In genomic region chr17:50055426-50056216, GRCh38 we compare ENCODE assay signal across 8 cellular contexts. TPM values are rescaled to one million over a fixed set of nuclear protein-coding genes. Genes with fewer than 3 reads are reported as not detected.
DNase-seq lines count a peak whose midpoint lies in the region; ATAC-seq, FAIRE-seq and TF ChIP-seq lines count a peak whose summit lies in the region.

TSS of gene ITGA3 (plus strand) at chr17:50056110. CDS start at chr17:50056440, 330 bp downstream.

- no peaks in the 10 kb centered on the region for H3K27me3 ChIP-seq in RWPE2 (ENCODE audit: insufficient read depth, poor library complexity, severe bottlenecking)
- peaks cover 50% of the 10 kb centered on the region for H3K27me3 ChIP-seq in neural progenitor cell
- no peaks in the 10 kb centered on the region for H3K27me3 ChIP-seq in testis

- H3K4me3 Mint-ChIP-seq in activated naive CD4-positive, alpha-beta T cell treated with anti-CD3 and anti-CD28 coated beads, Interleukin-2, amount 10 ng/mL, durations not matched to agents 7 days and 5 days, result peak within 1 kb of the TSS; percentile 83
- peak within 1 kb of the TSS; percentile 91 for H3K4me3 Mint-ChIP-seq in neural progenitor cell

- no peaks in the 10 kb centered on the region for H3K9me3 Mint-ChIP-seq in activated naive CD4-positive, alpha-beta T cell treated with anti-CD3 and anti-CD28 coated beads, Interleukin-2, amount 10 ng/mL, durations not matched to agents 7 days and 5 days
- no peaks in the 10 kb centered on the region for H3K9me3 Mint-ChIP-seq in neural progenitor cell

- H3K27ac Mint-ChIP-seq in activated naive CD4-positive, alpha-beta T cell treated with anti-CD3 and anti-CD28 coated beads, Interleukin-2, amount 10 ng/mL, durations not matched to agents 7 days and 5 days, result peak within 1 kb of the TSS; percentile 45
- H3K27ac Mint-ChIP-seq in neural progenitor cell, result no peak within 1 kb of the TSS

- WGBS in testis, 2 donors, result 0% methylated on average over 1 to 45 of the region's 65 CpGs

- no peaks in the 10 kb centered on the region for H3K79me2 ChIP-seq in neural progenitor cell (ENCODE audit: low read depth)

- H3K36me3 ChIP-seq in RWPE2 (ENCODE audit: low read depth) (peaks cover 45% of the 10 kb centered on the region), neural progenitor cell (no peaks in the 10 kb centered on the region), testis (ENCODE audit: low read depth, missing control alignments) (no peaks in the 10 kb centered on the region)

- FAIRE-seq in HTR-8/SVneo (lab: Jason Lieb, UNC) (peak; percentile 96), frontal cortex (lab: Jason Lieb, UNC) (no peak)

- H3K9me3 ChIP-seq in RWPE2 (ENCODE audit: severe bottlenecking) (no peaks in the 10 kb centered on the region), neural progenitor cell (ENCODE audit: low read depth) (no peaks in the 10 kb centered on the region), testis (no peaks in the 10 kb centered on the region)

- H3K4me3 ChIP-seq in RWPE2 (ENCODE audit: severe bottlenecking), result peak within 1 kb of the TSS; percentile 80
- peak within 1 kb of the TSS; percentile 82 for H3K4me3 ChIP-seq in neural progenitor cell
- peak within 1 kb of the TSS; percentile 66 to 78 for H3K4me3 ChIP-seq in testis

- no peak for TF ChIP-seq CTCF in GM13976 (IDR thresholded peaks at IDR 0.05; ENCODE audit: borderline replicate concordance, control extremely low read depth, extremely low read depth, insufficient read depth, missing control alignments)
- no peak for TF ChIP-seq CTCF in RWPE2 (IDR thresholded peaks at IDR 0.05; ENCODE audit: poor library complexity, severe bottlenecking)
- no peak for TF ChIP-seq CTCF in neural progenitor cell (IDR thresholded peaks at IDR 0.05)
- TF ChIP-seq CTCF in testis (IDR thresholded peaks at IDR 0.05), result no peak

- DNase-seq in GM13976 (ENCODE audit: low spot score) (peak; percentile 76), HTR-8/SVneo (ENCODE audit: insufficient read length, low spot score) (peak; percentile 89), RWPE2 (ENCODE audit: low spot score) (peak; percentile 99), frontal cortex (ENCODE audit: low spot score in 2 of 2) (peak; percentile 60 to 69), neural progenitor cell (ENCODE audit: low spot score) (peak; percentile 92), testis (peak; percentile 70)
- DNase-seq in activated naive CD4-positive, alpha-beta T cell treated with anti-CD3 and anti-CD28 coated beads, Interleukin-2, amount 10 ng/mL, durations not matched to agents 7 days and 5 days, result peak; percentile 80

- no peak within 1 kb of the TSS for H3K9ac ChIP-seq in neural progenitor cell

- H3K4me2 ChIP-seq in neural progenitor cell, result peak within 1 kb of the TSS; percentile 96

- intact Hi-C loops in testis (cut with DNase I; ENCODE audit: low total_unique reads), result no loop called here

- TF ChIP-seq POLR2A in testis (IDR thresholded peaks at IDR 0.05), result no peak

- peak; percentile 38 for ATAC-seq in RWPE2 (ENCODE audit: low read depth)
- ATAC-seq in GM18907 (IDR thresholded peaks at IDR 0.05; ENCODE audit: unreplicated experiment), result no peak

- H3K4me1 Mint-ChIP-seq in activated naive CD4-positive, alpha-beta T cell treated with anti-CD3 and anti-CD28 coated beads, Interleukin-2, amount 10 ng/mL, durations not matched to agents 7 days and 5 days, result peaks cover 35% of the 10 kb centered on the region
- peaks cover 40% of the 10 kb centered on the region for H3K4me1 Mint-ChIP-seq in neural progenitor cell

- CTCF ChIA-PET in activated naive CD4-positive, alpha-beta T cell treated with anti-CD3 and anti-CD28 coated beads, Interleukin-2, amount 10 ng/mL, durations not matched to agents 7 days and 5 days (lab: Charles Lee), result interaction anchor here (0.7 to 6.8 kb wide), 9 partner anchors 21 to 173 kb away, joined by 3 to 45 read pairs (median 6); no protein-coding TSS in a partner anchor

- in situ Hi-C loops in GM13976 (cut with MboI; ENCODE audit: low sequenced_read_pairs, unreplicated experiment), result no loop called here

- peak within 1 kb of the TSS; percentile 100 for H3K27ac ChIP-seq in RWPE2 (ENCODE audit: poor library complexity, severe bottlenecking)
- no peak within 1 kb of the TSS for H3K27ac ChIP-seq in neural progenitor cell
- peak within 1 kb of the TSS; percentile 71 to 84 for H3K27ac ChIP-seq in testis

- peak within 1 kb of the TSS; percentile 86 for H2AFZ ChIP-seq in neural progenitor cell (replicated peaks)

- peaks cover 30% of the 10 kb centered on the region for H3F3A ChIP-seq in neural progenitor cell (ENCODE audit: low read depth)

- peaks cover 4% of the 10 kb centered on the region for H4K20me1 ChIP-seq in neural progenitor cell (ENCODE audit: low read depth)

- peaks cover 3% of the 10 kb centered on the region for H3K36me3 Mint-ChIP-seq in activated naive CD4-positive, alpha-beta T cell treated with anti-CD3 and anti-CD28 coated beads, Interleukin-2, amount 10 ng/mL, durations not matched to agents 7 days and 5 days
- H3K36me3 Mint-ChIP-seq in neural progenitor cell, result no peaks in the 10 kb centered on the region

- peaks cover 32% of the 10 kb centered on the region for H3K27me3 Mint-ChIP-seq in activated naive CD4-positive, alpha-beta T cell treated with anti-CD3 and anti-CD28 coated beads, Interleukin-2, amount 10 ng/mL, durations not matched to agents 7 days and 5 days
- H3K27me3 Mint-ChIP-seq in neural progenitor cell (ENCODE audit: insufficient read depth, low read depth), result peaks cover 28% of the 10 kb centered on the region

- H3K4me1 ChIP-seq in RWPE2 (ENCODE audit: insufficient read depth, poor library complexity, severe bottlenecking) (peaks cover 55% of the 10 kb centered on the region), neural progenitor cell (peaks cover 9% of the 10 kb centered on the region), testis (peaks cover 45% of the 10 kb centered on the region)

RNA-seq across cellular contexts. Expression of gene ITGA3, which starts in this region (rescaled TPM):
- total RNA-seq in frontal cortex (20.0 TPM), neural progenitor cell (ENCODE audit: low replicate concordance) (7.7 and 11.9 TPM in 2 replicates), testis (10 to 100 TPM; 24.2 to 30.7 TPM)
- 20.0 TPM for polyA plus RNA-seq in testis (ENCODE audit: insufficient read depth, low read depth, low replicate concordance)
